Comparison of ENCODE assay signal across 8 cellular contexts in genomic region chr1:206685256-206685748, GRCh38. TPM values are rescaled to one million over a fixed set of nuclear protein-coding genes. Genes with fewer than 3 reads are reported as not detected.
DNase-seq lines count a peak whose midpoint lies in the region; ATAC-seq and TF ChIP-seq lines count a peak whose summit lies in the region.

No MANE protein-coding gene starts in this region.

- H4K20me1 ChIP-seq in SU-DHL-6 (ENCODE audit: low read depth, low read length), result peaks cover 5% of the 10 kb centered on the region; the same call in 1 of the 2 replicates

- no peaks in the 10 kb centered on the region for H3K79me2 ChIP-seq in SU-DHL-6 (ENCODE audit: insufficient read depth, low read length)

- TF ChIP-seq CTCF in GM10266 (IDR thresholded peaks at IDR 0.05; ENCODE audit: control insufficient read depth, insufficient read depth, low read depth, missing control alignments) (no peak), SU-DHL-6 (IDR thresholded peaks at IDR 0.05; ENCODE audit: insufficient read depth, low read length, poor library complexity, severe bottlenecking) (no peak), left lung (IDR thresholded peaks at IDR 0.05) (no peak)

- ATAC-seq in HG02642 (IDR thresholded peaks at IDR 0.05; ENCODE audit: poor library complexity, unreplicated experiment) (peak; percentile 32), left lung (peak; percentile 52), HG03196 (IDR thresholded peaks at IDR 0.05; ENCODE audit: unreplicated experiment) (no peak)

- intact Hi-C loops in left lung (cut with DNase I), result no loop called here

- peak overlapping the region; percentile 71 for H3K4me2 ChIP-seq in SU-DHL-6 (ENCODE audit: low read depth, low read length, poor library complexity, severe bottlenecking)

- H3K4me1 ChIP-seq in left lung, result peaks cover 24 to 42% of the 10 kb centered on the region in 2 donors

- DNase-seq in GM10266 (ENCODE audit: extremely low spot score) (peak; percentile 71), caudate nucleus (lab: John Stamatoyannopoulos, UW) (peak in 2 of 61 donors; percentile 28 to 43), left lung (peak in 1 of 2 donors; percentile 86), NCI-H446 treated with DMSO at 0.1 percent for 48 hours (lab: John Stamatoyannopoulos, UW) (no peak)
- peak; percentile 27 for DNase-seq in stimulated activated CD8-positive, alpha-beta memory T cell treated with anti-CD3 and anti-CD28 coated beads, Interleukin-4, amount 100 ng/mL, for 24 hours (ENCODE audit: low read depth)

- no peaks in the 10 kb centered on the region for H3K9me2 ChIP-seq in SU-DHL-6 (replicated peaks; ENCODE audit: insufficient read depth, low read length)

- H3F3A ChIP-seq in SU-DHL-6 (ENCODE audit: insufficient read depth), result peaks cover 18% of the 10 kb centered on the region

- no peaks in the 10 kb centered on the region for H3K9me3 ChIP-seq in SU-DHL-6 (ENCODE audit: insufficient read depth, low read length)
- no peaks in the 10 kb centered on the region for H3K9me3 ChIP-seq in left lung

- H3K4me3 ChIP-seq in SU-DHL-6 (ENCODE audit: insufficient read depth, low read length, poor library complexity, severe bottlenecking) (peak overlapping the region; percentile 64), left lung (peak overlapping the region; percentile 76 to 88)

- H3K36me3 ChIP-seq in SU-DHL-6 (ENCODE audit: low read length), result no peaks in the 10 kb centered on the region
- no peaks in the 10 kb centered on the region for H3K36me3 ChIP-seq in left lung

- H3K9ac ChIP-seq in SU-DHL-6 (ENCODE audit: low read length), result peak overlapping the region; percentile 61

- no peak overlapping the region for H2AFZ ChIP-seq in SU-DHL-6 (ENCODE audit: low read depth, low read length, severe bottlenecking)

- H3K27me3 ChIP-seq in SU-DHL-6 (ENCODE audit: low read length) (no peaks in the 10 kb centered on the region), left lung (no peaks in the 10 kb centered on the region)

- no peak overlapping the region for H3K27ac ChIP-seq in SU-DHL-6 (ENCODE audit: low read depth, low read length)
- peak overlapping the region; percentile 63 for H3K27ac ChIP-seq in caudate nucleus (ENCODE audit: low read depth, low read length)
- H3K27ac ChIP-seq in left lung, result peak overlapping the region; percentile 90 to 97

RNA-seq across cellular contexts. Expression of gene MAPKAPK2, which starts 0.6 kb away (rescaled TPM):
- 100 to 1,000 TPM in 1 of 2 donors, 10 to 100 TPM in 1; 92.2 to 113 TPM for total RNA-seq in left lung

RNA-seq across cellular contexts. Expression of gene DYRK3, which starts 50.0 kb away (rescaled TPM):
- total RNA-seq in left lung, result 10 to 100 TPM; 11.5 to 11.8 TPM
